Comparison of ENCODE assay signal across 27 cellular contexts in genomic region chr9:125463926-125464325, GRCh38.
"Had no signal": no experiment of that assay in that cellular context is flagged by ENCODE, and none has a peak within 500 bp of the region (broad histone marks: within the 10 kb centered on the region; RNA-seq: fewer than 3 reads in every experiment).

No MANE protein-coding gene starts in this region.

- H3K4me1 Mint-ChIP-seq: naive thymus-derived CD8-positive, alpha-beta T cell; stimulated activated naive CD8-positive, alpha-beta T cell treated with anti-CD3 and anti-CD28 coated beads, Interleukin-15, amount 100 ng/mL, for 72 hours had no signal

- H3K4me1 ChIP-seq: colonic mucosa, foreskin keratinocyte, prostate gland, suprapubic skin, transverse colon had no signal

- ATAC-seq: foreskin keratinocyte; gastroesophageal sphincter; heart left ventricle; left cardiac atrium; left lung; naive thymus-derived CD8-positive, alpha-beta T cell; sciatic nerve; stimulated activated naive CD8-positive, alpha-beta T cell treated with anti-CD3 and anti-CD28 coated beads, Interleukin-15, amount 100 ng/mL, for 72 hours; upper lobe of right lung had no signal

- H3K4me2 ChIP-seq: smooth muscle cell had no signal

- H3K27me3 ChIP-seq: colonic mucosa, esophagus muscularis mucosa, foreskin keratinocyte, gastroesophageal sphincter, heart left ventricle, left lung, right atrium auricular region, suprapubic skin, transverse colon, upper lobe of right lung, uterus had no signal

- H3K4me3 ChIP-seq: colonic mucosa, esophagus muscularis mucosa, gastroesophageal sphincter, heart left ventricle, left lung, prostate gland, right atrium auricular region, smooth muscle cell, suprapubic skin, transverse colon, upper lobe of right lung, uterus had no signal

- H3K27ac Mint-ChIP-seq: dendritic cell treated with granulocyte-macrophage colony-stimulating factor and Interleukin-4, amounts not matched to agents 40 ng/mL and 50 ng/mL, for 4 days; naive thymus-derived CD8-positive, alpha-beta T cell; stimulated activated naive CD8-positive, alpha-beta T cell treated with anti-CD3 and anti-CD28 coated beads, Interleukin-15, amount 100 ng/mL, for 72 hours had no signal

- H3K27ac ChIP-seq: esophagus muscularis mucosa, foreskin keratinocyte, gastroesophageal sphincter, heart left ventricle, parathyroid adenoma, prostate gland, right atrium auricular region, suprapubic skin, upper lobe of right lung, uterus had no signal

- H3K36me3 ChIP-seq: colonic mucosa, prostate gland, right atrium auricular region, transverse colon, uterus had no signal

- H3K27me3 Mint-ChIP-seq: dendritic cell treated with granulocyte-macrophage colony-stimulating factor and Interleukin-4, amounts not matched to agents 40 ng/mL and 50 ng/mL, for 4 days; naive thymus-derived CD8-positive, alpha-beta T cell; stimulated activated naive CD8-positive, alpha-beta T cell treated with anti-CD3 and anti-CD28 coated beads, Interleukin-15, amount 100 ng/mL, for 72 hours had no signal

- H2AFZ ChIP-seq: parathyroid adenoma had no signal

- DNase-seq: colonic mucosa; effector CD8-positive, alpha-beta T cell; foreskin keratinocyte; heart left ventricle; hippocampal formation; left cardiac atrium; left lung; midbrain; naive thymus-derived CD8-positive, alpha-beta T cell; stimulated activated CD4-positive, alpha-beta T cell treated with anti-CD3 and anti-CD28 coated beads, Interleukin-12 subunit alpha, Interleukin-12 subunit beta, amount 100 ng/mL, for 4 hours; stimulated activated CD4-positive, alpha-beta T cell treated with anti-CD3 and anti-CD28 coated beads, Interleukin-1b, Interleukin-23, amount 100 ng/mL, for 48 hours; stimulated activated CD4-positive, alpha-beta T cell treated with anti-CD3 and anti-CD28 coated beads, Interleukin-4, amount 100 ng/mL, for 1 hour; stimulated activated CD8-positive, alpha-beta memory T cell treated with anti-CD3 and anti-CD28 coated beads, Interleukin-4, amount 100 ng/mL, for 48 hours; stimulated activated naive CD4-positive, alpha-beta T cell; stimulated activated naive CD8-positive, alpha-beta T cell treated with anti-CD3 and anti-CD28 coated beads, Interleukin-15, amount 100 ng/mL, for 72 hours; transverse colon; upper lobe of right lung; uterus had no signal

- H3K9me3 Mint-ChIP-seq: stimulated activated naive CD8-positive, alpha-beta T cell treated with anti-CD3 and anti-CD28 coated beads, Interleukin-15, amount 100 ng/mL, for 72 hours had no signal

- H3K4me3 Mint-ChIP-seq: dendritic cell treated with granulocyte-macrophage colony-stimulating factor and Interleukin-4, amounts not matched to agents 40 ng/mL and 50 ng/mL, for 4 days; naive thymus-derived CD8-positive, alpha-beta T cell; stimulated activated naive CD8-positive, alpha-beta T cell treated with anti-CD3 and anti-CD28 coated beads, Interleukin-15, amount 100 ng/mL, for 72 hours had no signal

- H3K79me2 ChIP-seq: parathyroid adenoma had no signal

- H3K9ac ChIP-seq: parathyroid adenoma had no signal

- H3K9me3 ChIP-seq: colonic mucosa, esophagus muscularis mucosa, gastroesophageal sphincter, heart left ventricle, left lung, prostate gland, right atrium auricular region, suprapubic skin, transverse colon, upper lobe of right lung, uterus had no signal
